Comparison of ENCODE assay signal across 25 cellular contexts in genomic region chr9:76621011-76621410, GRCh38.
DNase-seq lines count a peak whose midpoint lies in the region; ATAC-seq and TF ChIP-seq lines count a peak whose summit lies in the region.
"Had no signal": no experiment of that assay in that cellular context is flagged by ENCODE, and none has a peak within 500 bp of the region (broad histone marks: within the 10 kb centered on the region; RNA-seq: fewer than 3 reads in every experiment).

No MANE protein-coding gene starts in this region.

- H3K36me3 ChIP-seq in mammary epithelial cell (ENCODE audit: insufficient read depth, low read length) (no peaks in the 10 kb centered on the region), OCI-LY7 (ENCODE audit: insufficient read depth, low read length) (no peaks in the 10 kb centered on the region)

- H3K79me2 ChIP-seq in mammary epithelial cell (ENCODE audit: insufficient read depth, low read length) = no peaks in the 10 kb centered on the region
- H3K79me2 ChIP-seq in OCI-LY7 (ENCODE audit: insufficient read depth, low read depth, low read length) = no peaks in the 10 kb centered on the region

- intact Hi-C loops in MCF 10A (cut with micrococcal nuclease) = no loop called here
- intact Hi-C loops in mammary epithelial cell (cut with micrococcal nuclease) = loop anchor here (10.0 kb wide), 1 partner anchor 84 kb away; no protein-coding TSS in a partner anchor
- intact Hi-C loops in OCI-LY7 (cut with micrococcal nuclease; ENCODE audit: unreplicated experiment) = no loop called here

- H3K27me3 ChIP-seq in mammary epithelial cell (ENCODE audit: insufficient read depth, low read length) = no peaks in the 10 kb centered on the region
- H3K27me3 ChIP-seq: BE2C had no signal

- H3K9me3 ChIP-seq in mammary epithelial cell (replicated peaks; ENCODE audit: insufficient read depth, low read length) (no peaks in the 10 kb centered on the region), OCI-LY7 (ENCODE audit: low read length) (no peaks in the 10 kb centered on the region)
- H3K9me3 ChIP-seq: BE2C, SK-N-SH, thoracic aorta had no signal

- H3K4me2 ChIP-seq in mammary epithelial cell (ENCODE audit: insufficient read depth, low read depth, low read length) = no peak overlapping the region
- H3K4me2 ChIP-seq in OCI-LY7 (ENCODE audit: low read length) = peak overlapping the region; percentile 41
- H3K4me2 ChIP-seq: SK-N-SH had no signal

- no peak overlapping the region for H3K27ac ChIP-seq in mammary epithelial cell (ENCODE audit: insufficient read depth, low read depth, low read length)
- H3K27ac ChIP-seq in OCI-LY7 (ENCODE audit: low read depth, low read length, poor library complexity, severe bottlenecking) = no peak overlapping the region
- H3K27ac ChIP-seq: GM23248 had no signal

- BruUV-seq in MCF 10A (replicated peaks; lab: Mats Ljungman, UMichigan) = no TSS peak
- no TSS peak for BruUV-seq in mammary epithelial cell (replicated peaks; lab: Mats Ljungman, UMichigan)
- no TSS peak for BruUV-seq in OCI-LY7 (replicated peaks; lab: Mats Ljungman, UMichigan)

- H3K4me3 Mint-ChIP-seq in MCF 10A (ENCODE audit: unreplicated experiment) = no peak overlapping the region
- H3K4me3 Mint-ChIP-seq: central memory CD8-positive, alpha-beta T cell; naive thymus-derived CD8-positive, alpha-beta T cell; stimulated activated naive CD8-positive, alpha-beta T cell treated with anti-CD3 and anti-CD28 coated beads, Interleukin-15, Interleukin-2, amounts not matched to agents 100 ng/mL and 50 ng/mL, for 24 hours; T-helper 1 cell treated with Interleukin-12 subunit alpha and Interleukin-12 subunit beta and Interleukin-4 antibody, amounts not matched to agents 30 μg/mL and 1 μg/mL, for 36 hours had no signal

- in situ Hi-C loops in mammary epithelial cell (cut with MboI; ENCODE audit: low sequenced_read_pairs in 2 of 2) = no loop called here

- H3K4me1 ChIP-seq in mammary epithelial cell (ENCODE audit: insufficient read depth, low read length) = no peaks in the 10 kb centered on the region
- peaks cover 31% of the 10 kb centered on the region for H3K4me1 ChIP-seq in OCI-LY7 (ENCODE audit: insufficient read depth, low read length, poor library complexity, severe bottlenecking)
- H3K4me1 ChIP-seq: BE2C had no signal

- H3K9me2 ChIP-seq in OCI-LY7 (ENCODE audit: insufficient read depth, low read length) = no peaks in the 10 kb centered on the region
- H3K9me2 ChIP-seq: SK-N-SH had no signal

- ATAC-seq in HG02571 (IDR thresholded peaks at IDR 0.05; ENCODE audit: unreplicated experiment) = no peak
- no peak for ATAC-seq in GM19035 (IDR thresholded peaks at IDR 0.05; ENCODE audit: unreplicated experiment)
- ATAC-seq: left lobe of liver; naive thymus-derived CD8-positive, alpha-beta T cell had no signal

- H3K9ac ChIP-seq in mammary epithelial cell (ENCODE audit: insufficient read depth, low read length) = no peak overlapping the region
- H3K9ac ChIP-seq: GM23248, SK-N-SH had no signal

- POLR2A ChIA-PET in MCF 10A (lab: Yijun Ruan, JAX) (interaction anchor here (0.6 kb wide), 1 partner anchor 29 kb away, joined by 3 read pairs; no protein-coding TSS in a partner anchor), OCI-LY7 (lab: Charles Lee) (interaction anchor here (0.7 to 3.3 kb wide), 12 partner anchors 9 to 458 kb away, joined by 3 to 17 read pairs (median 4); no protein-coding TSS in a partner anchor)

- H3K36me3 Mint-ChIP-seq in MCF 10A (ENCODE audit: insufficient read depth, unreplicated experiment) = no peaks in the 10 kb centered on the region
- H3K36me3 Mint-ChIP-seq: naive thymus-derived CD8-positive, alpha-beta T cell had no signal

- WGBS in mammary epithelial cell (ENCODE audit: low coverage, missing lambda C conversion rate) = 75% methylated on average over 3 of the region's 3 CpGs

- peak overlapping the region; percentile 17 for H3K27ac Mint-ChIP-seq in MCF 10A (ENCODE audit: low read depth, unreplicated experiment)
- H3K27ac Mint-ChIP-seq: naive thymus-derived CD8-positive, alpha-beta T cell; stimulated activated naive CD8-positive, alpha-beta T cell treated with anti-CD3 and anti-CD28 coated beads, Interleukin-15, Interleukin-2, amounts not matched to agents 100 ng/mL and 50 ng/mL, for 24 hours; T-helper 1 cell treated with Interleukin-12 subunit alpha and Interleukin-12 subunit beta and Interleukin-4 antibody, amounts not matched to agents 30 μg/mL and 1 μg/mL, for 36 hours had no signal

- H2AFZ ChIP-seq in mammary epithelial cell (ENCODE audit: low read depth, low read length) = no peak overlapping the region
- H2AFZ ChIP-seq in OCI-LY7 (ENCODE audit: low read length) = peak overlapping the region; percentile 88
- H2AFZ ChIP-seq: GM23248 had no signal

- CTCF ChIA-PET in MCF 10A (lab: Yijun Ruan, JAX) = interaction anchor here (0.6 to 1.1 kb wide), 4 partner anchors 29 to 1386 kb away, joined by 3 read pairs; no protein-coding TSS in a partner anchor
- CTCF ChIA-PET in mammary epithelial cell (lab: Charles Lee; ENCODE audit: low non-redundant PET) = no interaction called here
- CTCF ChIA-PET in OCI-LY7 (lab: Charles Lee; ENCODE audit: unreplicated experiment) = no interaction called here

- peaks cover 11% of the 10 kb centered on the region for H3K4me1 Mint-ChIP-seq in MCF 10A (ENCODE audit: insufficient read depth, unreplicated experiment)
- H3K4me1 Mint-ChIP-seq: central memory CD8-positive, alpha-beta T cell had no signal

- H3K4me3 ChIP-seq in mammary epithelial cell (replicated peaks in 1 of 3; ENCODE audit: insufficient read depth in 1 of 3, low read depth in 2 of 3, low read length in 3 of 3) = no peak overlapping the region
- H3K4me3 ChIP-seq in OCI-LY7 (ENCODE audit: low read depth, low read length, poor library complexity, severe bottlenecking) = no peak overlapping the region
- no peak overlapping the region for H3K4me3 ChIP-seq in choroid plexus epithelial cell (ENCODE audit: low read depth, low read length)
- H3K4me3 ChIP-seq: GM23248, skin epidermis, thoracic aorta had no signal

- H3K9me3 Mint-ChIP-seq in MCF 10A (ENCODE audit: unreplicated experiment) = no peaks in the 10 kb centered on the region
- H3K9me3 Mint-ChIP-seq: central memory CD8-positive, alpha-beta T cell; naive thymus-derived CD8-positive, alpha-beta T cell; stimulated activated naive CD8-positive, alpha-beta T cell treated with anti-CD3 and anti-CD28 coated beads, Interleukin-15, Interleukin-2, amounts not matched to agents 100 ng/mL and 50 ng/mL, for 24 hours; T-helper 1 cell treated with Interleukin-12 subunit alpha and Interleukin-12 subunit beta and Interleukin-4 antibody, amounts not matched to agents 30 μg/mL and 1 μg/mL, for 36 hours had no signal

- H3K27me3 Mint-ChIP-seq in MCF 10A (ENCODE audit: insufficient read depth, unreplicated experiment) = no peaks in the 10 kb centered on the region
- H3K27me3 Mint-ChIP-seq: central memory CD8-positive, alpha-beta T cell had no signal

- TF ChIP-seq CTCF in MCF 10A (IDR thresholded peaks at IDR 0.05; ENCODE audit: unreplicated experiment) (no peak), mammary epithelial cell (conservative IDR thresholded peaks at IDR 0.05 in 1 of 2, IDR thresholded peaks at IDR 0.05 in 1 of 2; ENCODE audit: extremely low read depth in 1 of 2, insufficient read depth in 1 of 2, low read depth in 1 of 2, low read length in 2 of 2) (no peak), OCI-LY7 (conservative IDR thresholded peaks at IDR 0.05; ENCODE audit: low read length) (no peak), choroid plexus epithelial cell (conservative IDR thresholded peaks at IDR 0.05; ENCODE audit: low read depth, low read length) (no peak)

- H4K20me1 ChIP-seq in mammary epithelial cell (ENCODE audit: insufficient read depth, low read length) (no peaks in the 10 kb centered on the region), OCI-LY7 (ENCODE audit: insufficient read depth, low read length) (no peaks in the 10 kb centered on the region)

- dilution Hi-C loops in mammary epithelial cell (cut with HindIII; ENCODE audit: low sequenced_read_pairs) = no loop called here

- no peak for DNase-seq in MCF 10A (ENCODE audit: unreplicated experiment)
- DNase-seq in mammary epithelial cell = no peak
- peak; percentile 48 for DNase-seq in OCI-LY7 (ENCODE audit: low spot score)
- peak; percentile 33 for DNase-seq in choroid plexus epithelial cell (ENCODE audit: low read depth)
- no peak for DNase-seq in NCI-H1092 (lab: John Stamatoyannopoulos, UW)
- no peak for DNase-seq in medulla oblongata (ENCODE audit: extremely low spot score)
- DNase-seq: activated CD4-positive, alpha-beta T cell treated with anti-CD3 and anti-CD28 coated beads for 4 hours; activated gamma-delta T cell; activated T-cell treated with anti-CD3 and anti-CD28 coated beads for 4 hours; BE2C; DND-41; GM23248; naive thymus-derived CD8-positive, alpha-beta T cell; NCI-H1105; NCI-H2081 treated with DMSO at 0.1 percent for 48 hours; NCI-H226; SK-N-SH had no signal

Comparison
In these comparisons a context has a peak if more than half of its experiments do, and no peak if none do; other contexts are left out.
1. DNase-seq: peak in OCI-LY7 (single experiment) and choroid plexus epithelial cell (single experiment); none in MCF 10A (single experiment), mammary epithelial cell (single experiment), NCI-H1092 (single experiment) and medulla oblongata (single experiment).